In the genomic region with DNA sequence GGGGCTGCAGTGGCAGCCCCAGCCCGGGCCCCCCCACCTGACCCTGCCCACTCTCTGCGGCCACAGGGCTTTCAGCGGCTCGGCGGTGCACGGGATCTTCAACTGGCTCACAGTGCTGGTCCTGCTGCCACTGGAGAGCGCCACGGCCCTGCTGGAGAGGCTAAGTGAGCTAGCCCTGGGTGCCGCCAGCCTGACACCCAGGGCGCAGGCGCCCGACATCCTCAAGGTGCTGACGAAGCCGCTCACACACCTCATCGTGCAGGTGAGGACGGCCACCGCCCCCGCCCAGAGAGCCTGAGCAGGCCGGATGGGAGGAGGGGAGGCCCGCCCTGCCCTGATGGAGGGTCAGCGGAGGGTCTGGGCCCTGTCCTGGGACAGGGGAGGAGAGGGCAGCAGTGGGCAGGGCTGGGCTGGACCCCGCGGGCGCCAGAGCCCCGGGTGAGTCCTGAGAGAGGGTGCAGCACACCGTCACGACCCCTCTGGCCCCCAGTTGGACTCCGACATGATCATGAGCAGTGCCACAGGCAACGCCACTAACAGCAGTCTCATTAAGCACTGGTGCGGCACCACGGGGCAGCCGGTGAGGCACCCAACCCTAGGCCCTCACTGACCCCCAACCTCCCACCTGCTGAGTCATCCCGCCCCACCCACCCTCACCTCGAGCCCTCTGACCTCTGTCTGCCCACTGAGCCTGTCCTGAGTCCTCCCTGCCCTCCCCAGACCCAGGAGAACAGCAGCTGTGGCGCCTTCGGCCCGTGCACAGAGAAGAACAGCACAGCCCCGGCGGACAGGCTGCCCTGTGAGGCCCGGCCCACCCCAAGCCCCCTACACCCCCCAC, we compare ENCODE assay signal across 15 cellular contexts. TPM values are rescaled to one million over a fixed set of nuclear protein-coding genes. Genes with fewer than 3 reads are reported as not detected.
A peak's percentile ranks its signal among the peaks of the same experiment; 100 is the strongest.
DNase-seq lines count a peak whose midpoint lies in the region; ATAC-seq, FAIRE-seq and TF ChIP-seq lines count a peak whose summit lies in the region.
"Had no signal": no experiment of that assay in that cellular context is flagged by ENCODE, and none has a peak within 500 bp of the region (broad histone marks: within the 10 kb centered on the region; RNA-seq: fewer than 3 reads in every experiment).

No MANE protein-coding gene starts in this region.

- H3K27me3 ChIP-seq in K562 (ENCODE audit: control insufficient read depth in 2 of 2, insufficient read depth in 2 of 2, low read length in 2 of 2) = no peaks in the 10 kb centered on the region

- WGBS in K562 (ENCODE audit: insufficient coverage, low coverage, missing lambda C conversion rate) = 58% methylated on average over 9 of the region's 40 CpGs

- peak; percentile 74 for DNase-seq in DMS153 (lab: John Stamatoyannopoulos, UW)
- peak; percentile 93 for DNase-seq in DMS53 (lab: John Stamatoyannopoulos, UW)
- peak; percentile 34 to 65 (median 48) for DNase-seq in K562 (ENCODE audit: extremely low read depth in 1 of 4, low spot score in 3 of 4)
- no peak for DNase-seq in KBM-7
- DNase-seq: Caco-2; DMS79; H7; Kasumi-1; NCI-H1930; NCI-H524 treated with DMSO at 0.1 percent for 48 hours; NK-92 treated with Interleukin-12 subunit alpha and Interleukin-12 subunit beta, amount 100 ng/mL, for 24 hours; OCI-M1; SJCRH30; T-helper 17 cell had no signal

- H4K20me1 ChIP-seq in K562 (replicated peaks; ENCODE audit: control insufficient read depth, insufficient read depth, low read length) = no peaks in the 10 kb centered on the region

- no TSS peak for BruUV-seq in K562 (replicated peaks; lab: Mats Ljungman, UMichigan)

- no peak for TF ChIP-seq RAD21 in K562 (CRISPR knock-in tag; conservative IDR thresholded peaks at IDR 0.05 in 1 of 2, IDR thresholded peaks at IDR 0.05 in 1 of 2)

- ATAC-seq in K562 (no peak), GM21515 (IDR thresholded peaks at IDR 0.05; ENCODE audit: unreplicated experiment) (no peak)
- ATAC-seq: T-helper 17 cell had no signal

- TF ChIP-seq POLR2A in K562 (conservative IDR thresholded peaks at IDR 0.05) = no peak

- no peak for FAIRE-seq in K562 (lab: Jason Lieb, UNC)

- H3K27ac ChIP-seq in K562 (ENCODE audit: extremely low read depth, low read depth, low read length) = no peak overlapping the region
- H3K27ac ChIP-seq: SJCRH30 had no signal

- no peak for TF ChIP-seq CTCF in K562 (IDR thresholded peaks at IDR 0.05 in 2 of 3, conservative IDR thresholded peaks at IDR 0.05 in 1 of 3; ENCODE audit: insufficient read depth in 2 of 3, low read depth in 1 of 3, low read length in 3 of 3)

- POLR2A ChIA-PET in K562 (lab: Yijun Ruan, JAX) = interaction anchor here (1.1 kb wide), 1 partner anchor 13 kb away, joined by 6 read pairs; no protein-coding TSS in a partner anchor

- H3K79me2 ChIP-seq in K562 (ENCODE audit: control insufficient read depth, insufficient read depth, low read length) = peaks cover 5% of the 10 kb centered on the region

- no peak overlapping the region for H3K4me3 ChIP-seq in K562
- H3K4me3 ChIP-seq: SJCRH30 had no signal

- intact Hi-C loops in K562 (cut with micrococcal nuclease) = no loop called here

- no peak for TF ChIP-seq EP300 in K562 (IDR thresholded peaks at IDR 0.05; ENCODE audit: low read length)

- H3K36me3 ChIP-seq in K562 (ENCODE audit: control insufficient read depth, insufficient read depth, low read length) = no peaks in the 10 kb centered on the region
- H3K36me3 ChIP-seq: SJCRH30 had no signal

- peak overlapping the region in 1 of 2 experiments; percentile 70; a peak in 2 of 4 replicates for H3K9ac ChIP-seq in K562 (ENCODE audit: insufficient read depth in 1 of 2, low read depth in 2 of 2, low read length in 2 of 2)

- no peak overlapping the region for H3K4me2 ChIP-seq in K562 (ENCODE audit: insufficient read depth, low read length)

- no peaks in the 10 kb centered on the region for H3K9me3 ChIP-seq in K562 (replicated peaks; ENCODE audit: control insufficient read depth, insufficient read depth, low read depth, low read length)
- H3K9me3 ChIP-seq: Caco-2, SJCRH30 had no signal

- H2AFZ ChIP-seq in K562 (ENCODE audit: low read depth, low read length) = no peak overlapping the region

- H3K9me1 ChIP-seq in K562 (ENCODE audit: control insufficient read depth, insufficient read depth, low read length) = peaks cover 4% of the 10 kb centered on the region

- CTCF ChIA-PET in K562 (lab: Yijun Ruan, JAX; ENCODE audit: low intra/inter-chr PET ratio) = no interaction called here

- in situ Hi-C loops in K562 (cut with MboI) (loop anchor here (25.0 kb wide), 1 partner anchor 446 kb away; the partner anchor contains the start of genes CCDC183 and TMEM141), KBM-7 (cut with MboI; ENCODE audit: low pct_unique_long_range_greater_than_20kb, low sequenced_read_pairs) (no loop called here)

- peaks cover 17 to 100% of the 10 kb centered on the region in 2 experiments for H3K4me1 ChIP-seq in K562 (replicated peaks in 1 of 2; ENCODE audit: control insufficient read depth in 2 of 2, insufficient read depth in 2 of 2, low read length in 2 of 2)

RNA-seq across cellular contexts. Expression of gene SLC34A3, which starts 2.7 kb away (rescaled TPM):
- total RNA-seq in K562 (2011; cell fraction: chromatin; rRNA removed; ENCODE audit: low replicate concordance) = not detected in 2 replicates
- total RNA-seq in K562 (2011; cell fraction: nucleolus; rRNA removed) = not detected in 2 replicates
- total RNA-seq in K562 (2011; cell fraction: nucleoplasm; rRNA removed) = not detected in 2 replicates
- total RNA-seq in K562 (2014; rRNA removed) = not detected in 2 replicates
- not detected in 2 replicates for total RNA-seq in K562 (2014; rRNA removed; fragmentation: Illumina TruSeq; extraction: Trizol)
- total RNA-seq in K562 (2015; rRNA removed; fragmentation: Illumina TruSeq; extraction: Trizol) = not detected in 2 replicates
- not detected in 2 replicates for total RNA-seq in K562 (2021)
- polyA plus RNA-seq in K562 (2011; rRNA removed) = not detected in 2 replicates
- 0.03 TPM in 1 of 2 replicates, not detected in the other for polyA plus RNA-seq in K562 (2011; cell fraction: cytosol; rRNA removed)
- polyA plus RNA-seq in K562 (2011; cell fraction: nucleus; rRNA removed) = not detected in 2 replicates
- 0.09 and 0.21 TPM in 2 replicates for polyA plus RNA-seq in K562 (2012)
- not detected in 2 replicates for polyA plus RNA-seq in K562 (2014; fragmentation: Illumina TruSeq; extraction: Trizol)
- not detected for polyA plus RNA-seq in K562 (2014; fragmentation: Nextera tagmentation; extraction: Ambion mirVana)
- not detected in 2 replicates for polyA plus RNA-seq in K562 (2014; rRNA removed)
- polyA minus RNA-seq in K562 (2011; rRNA and poly(A)+ RNA removed) = not detected in 2 replicates
- not detected in 2 replicates for polyA minus RNA-seq in K562 (2011; cell fraction: cytosol; rRNA and poly(A)+ RNA removed)
- polyA minus RNA-seq in K562 (2011; cell fraction: nucleus; rRNA and poly(A)+ RNA removed) = not detected in 2 replicates
- total RNA-seq: Caco-2, T-helper 17 cell had no signal

RNA-seq across cellular contexts. Expression of gene RNF224, which starts 6.1 kb away (rescaled TPM):
- total RNA-seq in K562 (2011; cell fraction: chromatin; rRNA removed; ENCODE audit: low replicate concordance) = 0.25 TPM in 1 of 2 replicates, not detected in the other
- 0.17 and 0.26 TPM in 2 replicates for total RNA-seq in K562 (2011; cell fraction: nucleolus; rRNA removed)
- not detected in 2 replicates for total RNA-seq in K562 (2011; cell fraction: nucleoplasm; rRNA removed)
- 0.16 TPM in 1 of 2 replicates, not detected in the other for total RNA-seq in K562 (2014; rRNA removed)
- total RNA-seq in K562 (2014; rRNA removed; fragmentation: Illumina TruSeq; extraction: Trizol) = not detected in 2 replicates
- total RNA-seq in K562 (2015; rRNA removed; fragmentation: Illumina TruSeq; extraction: Trizol) = not detected in 2 replicates
- not detected in 2 replicates for total RNA-seq in K562 (2021)
- 0.04 TPM in 1 of 2 replicates, not detected in the other for polyA plus RNA-seq in K562 (2011; rRNA removed)
- 0.18 TPM in 1 of 2 replicates, not detected in the other for polyA plus RNA-seq in K562 (2011; cell fraction: cytosol; rRNA removed)
- 0.10 and 0.16 TPM in 2 replicates for polyA plus RNA-seq in K562 (2011; cell fraction: nucleus; rRNA removed)
- polyA plus RNA-seq in K562 (2012) = 0.25 and 0.58 TPM in 2 replicates
- polyA plus RNA-seq in K562 (2014; fragmentation: Illumina TruSeq; extraction: Trizol) = not detected in 2 replicates
- not detected for polyA plus RNA-seq in K562 (2014; fragmentation: Nextera tagmentation; extraction: Ambion mirVana)
- not detected in 2 replicates for polyA plus RNA-seq in K562 (2014; rRNA removed)
- polyA minus RNA-seq in K562 (2011; rRNA and poly(A)+ RNA removed) = not detected in 2 replicates
- polyA minus RNA-seq in K562 (2011; cell fraction: cytosol; rRNA and poly(A)+ RNA removed) = not detected in 2 replicates
- not detected in 2 replicates for polyA minus RNA-seq in K562 (2011; cell fraction: nucleus; rRNA and poly(A)+ RNA removed)
- total RNA-seq: H7, SJCRH30, T-helper 17 cell had no signal

RNA-seq across cellular contexts. Expression of gene TUBB4B, which starts 7.7 kb away (rescaled TPM):
- total RNA-seq in K562 (2011; cell fraction: chromatin; rRNA removed; ENCODE audit: low replicate concordance) = 122 and 317 TPM in 2 replicates
- total RNA-seq in K562 (2011; cell fraction: nucleolus; rRNA removed) = 269 and 300 TPM in 2 replicates
- 142 and 195 TPM in 2 replicates for total RNA-seq in K562 (2011; cell fraction: nucleoplasm; rRNA removed)
- total RNA-seq in K562 (2014; rRNA removed) (264 and 325 TPM in 2 replicates), K562 (2014; rRNA removed; fragmentation: Illumina TruSeq; extraction: Trizol) (86.3 and 117 TPM in 2 replicates), K562 (2015; rRNA removed; fragmentation: Illumina TruSeq; extraction: Trizol) (287 and 291 TPM in 2 replicates), K562 (2021) (425 and 437 TPM in 2 replicates)
- polyA plus RNA-seq in K562 (2011; rRNA removed) (268 and 271 TPM in 2 replicates), K562 (2014; fragmentation: Illumina TruSeq; extraction: Trizol) (393 and 490 TPM in 2 replicates), K562 (2014; fragmentation: Nextera tagmentation; extraction: Ambion mirVana) (10 to 100 TPM; 24.1 to 51.3 TPM), K562 (2014; rRNA removed) (426 and 443 TPM in 2 replicates)
- polyA plus RNA-seq in K562 (2011; cell fraction: cytosol; rRNA removed) = 337 and 660 TPM in 2 replicates
- 333 and 371 TPM in 2 replicates for polyA plus RNA-seq in K562 (2011; cell fraction: nucleus; rRNA removed)
- polyA plus RNA-seq in K562 (2012) = 429 and 432 TPM in 2 replicates
- polyA minus RNA-seq in K562 (2011; rRNA and poly(A)+ RNA removed) = 130 and 204 TPM in 2 replicates
- polyA minus RNA-seq in K562 (2011; cell fraction: cytosol; rRNA and poly(A)+ RNA removed) = 222 and 247 TPM in 2 replicates
- polyA minus RNA-seq in K562 (2011; cell fraction: nucleus; rRNA and poly(A)+ RNA removed) = 108 and 161 TPM in 2 replicates

RNA-seq across cellular contexts. Expression of gene CYSRT1, which starts 8.4 kb away (rescaled TPM):
- total RNA-seq in K562 (2011; cell fraction: chromatin; rRNA removed; ENCODE audit: low replicate concordance) = 1.2 TPM in 1 of 2 replicates, not detected in the other
- total RNA-seq in K562 (2011; cell fraction: nucleolus; rRNA removed) = 0.92 and 1.2 TPM in 2 replicates
- 0.46 and 0.51 TPM in 2 replicates for total RNA-seq in K562 (2011; cell fraction: nucleoplasm; rRNA removed)
- total RNA-seq in K562 (2014; rRNA removed) = 0.41 and 0.73 TPM in 2 replicates
- not detected in 2 replicates for total RNA-seq in K562 (2014; rRNA removed; fragmentation: Illumina TruSeq; extraction: Trizol)
- total RNA-seq in K562 (2015; rRNA removed; fragmentation: Illumina TruSeq; extraction: Trizol) = 0.22 and 0.60 TPM in 2 replicates
- total RNA-seq in K562 (2021) = 0.22 and 0.60 TPM in 2 replicates
- polyA plus RNA-seq in K562 (2011; rRNA removed) = 0.24 and 0.91 TPM in 2 replicates
- polyA plus RNA-seq in K562 (2011; cell fraction: cytosol; rRNA removed) = 0.66 and 2.3 TPM in 2 replicates
- 0.42 and 0.61 TPM in 2 replicates for polyA plus RNA-seq in K562 (2011; cell fraction: nucleus; rRNA removed)
- polyA plus RNA-seq in K562 (2012) = 0.47 and 1.4 TPM in 2 replicates
- 0.32 TPM in 1 of 2 replicates, not detected in the other for polyA plus RNA-seq in K562 (2014; fragmentation: Illumina TruSeq; extraction: Trizol)
- under 1 TPM in 1 of 2 experiments, not detected in 1; 0.04 TPM for polyA plus RNA-seq in K562 (2014; fragmentation: Nextera tagmentation; extraction: Ambion mirVana)
- polyA plus RNA-seq in K562 (2014; rRNA removed) = 0.15 and 1.4 TPM in 2 replicates
- polyA minus RNA-seq in K562 (2011; rRNA and poly(A)+ RNA removed) = 0.32 TPM in 1 of 2 replicates, not detected in the other
- not detected in 2 replicates for polyA minus RNA-seq in K562 (2011; cell fraction: cytosol; rRNA and poly(A)+ RNA removed)
- 0.54 and 0.56 TPM in 2 replicates for polyA minus RNA-seq in K562 (2011; cell fraction: nucleus; rRNA and poly(A)+ RNA removed)

RNA-seq across cellular contexts. Expression of gene RNF208, which starts 11.3 kb away (rescaled TPM):
- 0.97 and 2.3 TPM in 2 replicates for total RNA-seq in K562 (2011; cell fraction: chromatin; rRNA removed; ENCODE audit: low replicate concordance)
- total RNA-seq in K562 (2011; cell fraction: nucleolus; rRNA removed) = 2.1 and 2.3 TPM in 2 replicates
- total RNA-seq in K562 (2011; cell fraction: nucleoplasm; rRNA removed) = 0.61 and 1.8 TPM in 2 replicates
- total RNA-seq in K562 (2014; rRNA removed) = 0.50 and 0.90 TPM in 2 replicates
- total RNA-seq in K562 (2014; rRNA removed; fragmentation: Illumina TruSeq; extraction: Trizol) = not detected in 2 replicates
- 0.47 and 0.49 TPM in 2 replicates for total RNA-seq in K562 (2015; rRNA removed; fragmentation: Illumina TruSeq; extraction: Trizol)
- total RNA-seq in K562 (2021) = 6.6 and 6.9 TPM in 2 replicates
- 0.15 and 1.3 TPM in 2 replicates for polyA plus RNA-seq in K562 (2011; rRNA removed)
- polyA plus RNA-seq in K562 (2011; cell fraction: cytosol; rRNA removed) = 0.40 and 1.2 TPM in 2 replicates
- 9.0 and 9.2 TPM in 2 replicates for polyA plus RNA-seq in K562 (2011; cell fraction: nucleus; rRNA removed)
- polyA plus RNA-seq in K562 (2012) = 6.0 and 7.9 TPM in 2 replicates
- polyA plus RNA-seq in K562 (2014; fragmentation: Illumina TruSeq; extraction: Trizol) = 0.62 and 2.4 TPM in 2 replicates
- under 1 TPM in 1 of 2 experiments, not detected in 1; 0.18 TPM for polyA plus RNA-seq in K562 (2014; fragmentation: Nextera tagmentation; extraction: Ambion mirVana)
- 3.1 and 5.1 TPM in 2 replicates for polyA plus RNA-seq in K562 (2014; rRNA removed)
- not detected in 2 replicates for polyA minus RNA-seq in K562 (2011; rRNA and poly(A)+ RNA removed)
- 2.1 and 3.4 TPM in 2 replicates for polyA minus RNA-seq in K562 (2011; cell fraction: cytosol; rRNA and poly(A)+ RNA removed)
- 0.78 and 0.81 TPM in 2 replicates for polyA minus RNA-seq in K562 (2011; cell fraction: nucleus; rRNA and poly(A)+ RNA removed)
